ENCODE assay signal across 8 cellular contexts in genomic region chr11:15969281-15969680, GRCh38.
DNase-seq lines count a peak whose midpoint lies in the region; ATAC-seq and TF ChIP-seq lines count a peak whose summit lies in the region.

No MANE protein-coding gene starts in this region.

- TF ChIP-seq CTCF in GM12864 (IDR thresholded peaks at IDR 0.05; ENCODE audit: low read depth, low read length, missing control alignments), result no peak
- no peak for TF ChIP-seq CTCF in HEK293 (tag by site-specific recombination; IDR thresholded peaks at IDR 0.05)
- TF ChIP-seq CTCF in dorsolateral prefrontal cortex (IDR thresholded peaks at IDR 0.05 in 54 of 56, conservative IDR thresholded peaks at IDR 0.05 in 2 of 56; ENCODE audit: low read depth in 1 of 56, partially characterized antibody in 56 of 56), result peak in 1 of 56 donors; percentile 13
- no peak for TF ChIP-seq CTCF in mesothelial cell of epicardium (IDR thresholded peaks at IDR 0.05; ENCODE audit: unreplicated experiment)

- H3K27ac ChIP-seq in HEK293 (ENCODE audit: extremely low read depth, low read depth, low read length), result no peak overlapping the region
- peak overlapping the region in 44 of 59 donors; percentile 6 to 84 (median 62) for H3K27ac ChIP-seq in dorsolateral prefrontal cortex

- intact Hi-C loops in dorsolateral prefrontal cortex (cut with DNase I), result no loop called here

- H3K27me3 Mint-ChIP-seq in mesothelial cell of epicardium (ENCODE audit: low read depth), result no peaks in the 10 kb centered on the region

- DNase-seq in GM12864 (ENCODE audit: low read depth) (peak; percentile 29), NCI-H460 (ENCODE audit: extremely low read depth, low read depth) (peak; percentile 82), dorsolateral prefrontal cortex (peak in 6 of 10 donors; percentile 6 to 71 (median 54)), mesothelial cell of epicardium (ENCODE audit: low spot score in 2 of 2, unreplicated experiment in 2 of 2) (no peak), NCI-H1092 treated with DMSO at 0.1 percent for 48 hours (lab: John Stamatoyannopoulos, UW) (no peak), epidermal melanocyte (ENCODE audit: insufficient read length, low spot score) (no peak)
- no peak for DNase-seq in activated naive CD4-positive, alpha-beta T cell treated with anti-CD3 and anti-CD28 coated beads, Interleukin-2, amount 50 U/mL, for 72 hours (ENCODE audit: low spot score in 2 of 2)

- CTCF ChIA-PET in HEK293 (lab: Yijun Ruan, JAX), result interaction anchor here (0.6 to 0.7 kb wide), 2 partner anchors 32 to 142 kb away, joined by 3 to 4 read pairs; no protein-coding TSS in a partner anchor

- H3K27ac Mint-ChIP-seq in mesothelial cell of epicardium, result peak overlapping the region; percentile 84
- H3K27ac Mint-ChIP-seq in activated naive CD4-positive, alpha-beta T cell treated with anti-CD3 and anti-CD28 coated beads, Interleukin-2, amount 50 U/mL, for 72 hours, result no peak overlapping the region

- POLR2A ChIA-PET in HEK293 (lab: Yijun Ruan, JAX), result no interaction called here

- H3K4me1 Mint-ChIP-seq in mesothelial cell of epicardium, result peaks cover 37% of the 10 kb centered on the region

- H3K9me3 ChIP-seq in HEK293 (ENCODE audit: control insufficient read depth, insufficient read depth, low read depth, low read length), result no peaks in the 10 kb centered on the region

- no peak for ATAC-seq in activated naive CD4-positive, alpha-beta T cell treated with anti-CD3 and anti-CD28 coated beads, Interleukin-2, amount 50 U/mL, for 72 hours

- H3K4me3 ChIP-seq in GM12864 (ENCODE audit: low read depth, low read length) (no peak overlapping the region), HEK293 (ENCODE audit: low read depth, low read length) (no peak overlapping the region), dorsolateral prefrontal cortex (peak overlapping the region in 47 of 59 donors; percentile 1 to 56 (median 30))

- H3K36me3 ChIP-seq in HEK293 (ENCODE audit: control insufficient read depth in 2 of 2, insufficient read depth in 1 of 2, low read length in 2 of 2), result no peaks in the 10 kb centered on the region

- H3K36me3 Mint-ChIP-seq in mesothelial cell of epicardium, result no peaks in the 10 kb centered on the region
- no peaks in the 10 kb centered on the region for H3K36me3 Mint-ChIP-seq in activated naive CD4-positive, alpha-beta T cell treated with anti-CD3 and anti-CD28 coated beads, Interleukin-2, amount 50 U/mL, for 72 hours

- peaks cover 2% of the 10 kb centered on the region; the same call in 1 of the 2 replicates for H3K4me1 ChIP-seq in HEK293 (ENCODE audit: control insufficient read depth, insufficient read depth, low read length)

- H3K27me3 ChIP-seq in dorsolateral prefrontal cortex, result no peaks in the 10 kb centered on the region

- H3K4me3 Mint-ChIP-seq in mesothelial cell of epicardium, result peak overlapping the region; percentile 36

- no peaks in the 10 kb centered on the region for H3K9me3 Mint-ChIP-seq in mesothelial cell of epicardium
- H3K9me3 Mint-ChIP-seq in activated naive CD4-positive, alpha-beta T cell treated with anti-CD3 and anti-CD28 coated beads, Interleukin-2, amount 50 U/mL, for 72 hours, result no peaks in the 10 kb centered on the region

TF ChIP-seq in HEK293, 187 proteins besides CTCF, POLR2A, EP300 and RAD21:
- no peak for TF ChIP-seq ZIC2 (tag by site-specific recombination; IDR thresholded peaks at IDR 0.05)
- no peak for TF ChIP-seq ZNF23 (tag by site-specific recombination; IDR thresholded peaks at IDR 0.05; ENCODE audit: borderline replicate concordance)
- TF ChIP-seq PRDM1 (tag by site-specific recombination; IDR thresholded peaks at IDR 0.05), result 0 out of 2 replicates have a peak, but pooled peaks have one; percentile 29
- TF ChIP-seq ZNF660 (tag by site-specific recombination; IDR thresholded peaks at IDR 0.05), result no peak
- peak; percentile 52; the same call in 1 of the 2 replicates for TF ChIP-seq TRIM28 (IDR thresholded peaks at IDR 0.05; ENCODE audit: borderline replicate concordance, low read length)
- TF ChIP-seq, protein P1, sequence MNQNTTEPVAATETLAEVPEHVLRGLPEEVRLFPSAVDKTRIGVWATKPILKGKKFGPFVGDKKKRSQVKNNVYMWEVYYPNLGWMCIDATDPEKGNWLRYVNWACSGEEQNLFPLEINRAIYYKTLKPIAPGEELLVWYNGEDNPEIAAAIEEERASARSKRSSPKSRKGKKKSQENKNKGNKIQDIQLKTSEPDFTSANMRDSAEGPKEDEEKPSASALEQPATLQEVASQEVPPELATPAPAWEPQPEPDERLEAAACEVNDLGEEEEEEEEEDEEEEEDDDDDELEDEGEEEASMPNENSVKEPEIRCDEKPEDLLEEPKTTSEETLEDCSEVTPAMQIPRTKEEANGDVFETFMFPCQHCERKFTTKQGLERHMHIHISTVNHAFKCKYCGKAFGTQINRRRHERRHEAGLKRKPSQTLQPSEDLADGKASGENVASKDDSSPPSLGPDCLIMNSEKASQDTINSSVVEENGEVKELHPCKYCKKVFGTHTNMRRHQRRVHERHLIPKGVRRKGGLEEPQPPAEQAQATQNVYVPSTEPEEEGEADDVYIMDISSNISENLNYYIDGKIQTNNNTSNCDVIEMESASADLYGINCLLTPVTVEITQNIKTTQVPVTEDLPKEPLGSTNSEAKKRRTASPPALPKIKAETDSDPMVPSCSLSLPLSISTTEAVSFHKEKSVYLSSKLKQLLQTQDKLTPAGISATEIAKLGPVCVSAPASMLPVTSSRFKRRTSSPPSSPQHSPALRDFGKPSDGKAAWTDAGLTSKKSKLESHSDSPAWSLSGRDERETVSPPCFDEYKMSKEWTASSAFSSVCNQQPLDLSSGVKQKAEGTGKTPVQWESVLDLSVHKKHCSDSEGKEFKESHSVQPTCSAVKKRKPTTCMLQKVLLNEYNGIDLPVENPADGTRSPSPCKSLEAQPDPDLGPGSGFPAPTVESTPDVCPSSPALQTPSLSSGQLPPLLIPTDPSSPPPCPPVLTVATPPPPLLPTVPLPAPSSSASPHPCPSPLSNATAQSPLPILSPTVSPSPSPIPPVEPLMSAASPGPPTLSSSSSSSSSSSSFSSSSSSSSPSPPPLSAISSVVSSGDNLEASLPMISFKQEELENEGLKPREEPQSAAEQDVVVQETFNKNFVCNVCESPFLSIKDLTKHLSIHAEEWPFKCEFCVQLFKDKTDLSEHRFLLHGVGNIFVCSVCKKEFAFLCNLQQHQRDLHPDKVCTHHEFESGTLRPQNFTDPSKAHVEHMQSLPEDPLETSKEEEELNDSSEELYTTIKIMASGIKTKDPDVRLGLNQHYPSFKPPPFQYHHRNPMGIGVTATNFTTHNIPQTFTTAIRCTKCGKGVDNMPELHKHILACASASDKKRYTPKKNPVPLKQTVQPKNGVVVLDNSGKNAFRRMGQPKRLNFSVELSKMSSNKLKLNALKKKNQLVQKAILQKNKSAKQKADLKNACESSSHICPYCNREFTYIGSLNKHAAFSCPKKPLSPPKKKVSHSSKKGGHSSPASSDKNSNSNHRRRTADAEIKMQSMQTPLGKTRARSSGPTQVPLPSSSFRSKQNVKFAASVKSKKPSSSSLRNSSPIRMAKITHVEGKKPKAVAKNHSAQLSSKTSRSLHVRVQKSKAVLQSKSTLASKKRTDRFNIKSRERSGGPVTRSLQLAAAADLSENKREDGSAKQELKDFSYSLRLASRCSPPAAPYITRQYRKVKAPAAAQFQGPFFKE (tag by site-specific recombination; IDR thresholded peaks at IDR 0.05; ENCODE audit: borderline replicate concordance), result no peak

Comparison
In these comparisons a context has a peak if more than half of its experiments do, and no peak if none do; other contexts are left out.
1. DNase-seq: peak in GM12864 (single experiment), NCI-H460 (single experiment) and dorsolateral prefrontal cortex (6 of 10); none in mesothelial cell of epicardium (0 of 2), activated naive CD4-positive, alpha-beta T cell treated with anti-CD3 and anti-CD28 coated beads, Interleukin-2, amount 50 U/mL, for 72 hours (0 of 2), NCI-H1092 treated with DMSO at 0.1 percent for 48 hours (single experiment) and epidermal melanocyte (single experiment).
2. H3K4me3 ChIP-seq: peak in dorsolateral prefrontal cortex (47 of 59); none in GM12864 (single experiment) and HEK293 (single experiment).